ENCODE assay signal across 15 cellular contexts in the genomic region with DNA sequence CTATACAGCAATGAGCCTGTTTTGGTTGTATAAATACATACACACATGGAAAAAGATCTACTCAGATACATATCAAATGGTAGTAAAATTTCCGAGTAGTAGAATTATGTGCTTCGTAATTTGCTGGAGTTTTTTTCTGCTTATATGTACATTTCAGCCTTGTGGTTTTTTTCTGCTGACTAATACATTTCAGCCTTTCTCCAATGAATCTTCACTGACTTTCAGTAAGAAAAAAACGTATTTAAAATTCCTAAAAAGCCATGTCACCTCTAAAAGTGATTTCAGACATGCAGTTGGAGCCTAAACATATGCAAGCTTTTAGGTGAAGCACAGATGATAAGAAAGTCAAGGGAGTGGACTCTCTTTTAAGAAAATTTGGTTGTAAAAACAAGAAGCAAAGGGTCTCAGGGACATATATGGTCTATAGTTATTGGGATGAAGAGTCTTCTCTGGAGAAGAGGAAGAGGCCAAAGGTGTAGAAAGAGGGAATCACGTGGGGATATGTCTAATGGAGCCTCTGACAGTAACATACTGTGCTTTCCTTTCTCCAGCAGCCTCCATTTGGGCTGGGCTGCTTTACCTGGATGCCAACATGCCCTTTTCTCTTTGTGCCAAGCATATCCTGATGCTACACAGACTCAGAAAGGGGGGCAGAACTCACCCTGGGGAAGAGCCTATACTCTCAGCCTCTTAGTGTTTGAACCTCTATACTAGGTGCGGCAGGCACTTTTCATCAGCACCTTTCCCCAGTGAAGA. TPM values are rescaled to one million over a fixed set of nuclear protein-coding genes. Genes with fewer than 3 reads are reported as not detected.
DNase-seq lines count a peak whose midpoint lies in the region; ATAC-seq, FAIRE-seq and TF ChIP-seq lines count a peak whose summit lies in the region.
"Had no signal": no experiment of that assay in that cellular context is flagged by ENCODE, and none has a peak within 500 bp of the region (broad histone marks: within the 10 kb centered on the region; RNA-seq: fewer than 3 reads in every experiment).

No MANE protein-coding gene starts in this region.

- CTCF ChIA-PET in endothelial cell of umbilical vein (lab: Charles Lee) = interaction anchor here (0.6 kb wide), 1 partner anchor 1197 kb away, joined by 3 read pairs; no protein-coding TSS in a partner anchor

- H3K36me3 ChIP-seq in endothelial cell of umbilical vein (ENCODE audit: control insufficient read depth in 2 of 2, extremely low read depth in 1 of 2, insufficient read depth in 2 of 2, low read length in 2 of 2) (no peaks in the 10 kb centered on the region), upper lobe of right lung (no peaks in the 10 kb centered on the region)
- H3K36me3 ChIP-seq: SJCRH30, tibial nerve had no signal

- intact Hi-C loops in endothelial cell of umbilical vein (cut with micrococcal nuclease) (no loop called here), upper lobe of right lung (cut with DNase I) (no loop called here)

- no peaks in the 10 kb centered on the region for H3K9me1 ChIP-seq in endothelial cell of umbilical vein (replicated peaks; ENCODE audit: control insufficient read depth, extremely low read depth, insufficient read depth, low read length)

- BruUV-seq in endothelial cell of umbilical vein (replicated peaks; lab: Mats Ljungman, UMichigan) = TSS peak; percentile 18

- H3K9me3 ChIP-seq in endothelial cell of umbilical vein (replicated peaks; ENCODE audit: control insufficient read depth, insufficient read depth, low read length) = no peaks in the 10 kb centered on the region
- no peaks in the 10 kb centered on the region for H3K9me3 ChIP-seq in upper lobe of right lung
- H3K9me3 ChIP-seq: SJCRH30 had no signal

- no peak overlapping the region for H2AFZ ChIP-seq in endothelial cell of umbilical vein (ENCODE audit: low read depth, low read length)

- POLR2A ChIA-PET in endothelial cell of umbilical vein (lab: Charles Lee) = no interaction called here

- H3K4me3 ChIP-seq in endothelial cell of umbilical vein (replicated peaks in 1 of 3; ENCODE audit: insufficient read depth in 1 of 3, low read depth in 1 of 3, low read length in 3 of 3) = no peak overlapping the region
- H3K4me3 ChIP-seq in skeletal muscle cell (ENCODE audit: low read depth, low read length) = no peak overlapping the region
- no peak overlapping the region for H3K4me3 ChIP-seq in upper lobe of right lung
- H3K4me3 ChIP-seq: psoas muscle, SJCRH30, tibial nerve had no signal

- no peaks in the 10 kb centered on the region for H3K79me2 ChIP-seq in endothelial cell of umbilical vein (ENCODE audit: control insufficient read depth, insufficient read depth, low read length)

- TF ChIP-seq CTCF in endothelial cell of umbilical vein (IDR thresholded peaks at IDR 0.05; ENCODE audit: extremely low read depth in 1 of 2, insufficient read depth in 1 of 2, low read depth in 1 of 2, low read length in 2 of 2) (no peak), upper lobe of right lung (IDR thresholded peaks at IDR 0.05) (no peak), D721Med (IDR thresholded peaks at IDR 0.05; ENCODE audit: insufficient read depth, missing control alignments) (no peak)

- peak; percentile 41 for DNase-seq in GM03348 (ENCODE audit: low spot score)
- peak; percentile 1 for DNase-seq in RKO (ENCODE audit: low spot score)
- no peak for DNase-seq in endothelial cell of umbilical vein (ENCODE audit: low read depth, low spot score)
- peak; percentile 5 for DNase-seq in skeletal muscle cell (ENCODE audit: low read depth)
- no peak for DNase-seq in upper lobe of right lung
- no peak for DNase-seq in D721Med (ENCODE audit: insufficient read length, low spot score)
- no peak for DNase-seq in GM12891 (ENCODE audit: insufficient read length, low spot score)
- DNase-seq: activated CD4-positive, alpha-beta memory T cell treated with anti-CD3 and anti-CD28 coated beads for 36 hours; CD8-positive, alpha-beta T cell; glutamatergic neuron; NCI-H2107; psoas muscle; SJCRH30; stimulated activated CD4-positive, alpha-beta T cell treated with anti-CD3 and anti-CD28 coated beads, Interleukin-1b, Interleukin-23, amount 100 ng/mL, for 48 hours had no signal

- no peak overlapping the region for H3K27ac ChIP-seq in endothelial cell of umbilical vein (ENCODE audit: insufficient read depth, low read depth, low read length)
- no peak overlapping the region for H3K27ac ChIP-seq in upper lobe of right lung
- H3K27ac ChIP-seq: psoas muscle, SJCRH30, tibial nerve had no signal

- H3K9ac ChIP-seq in endothelial cell of umbilical vein (replicated peaks; ENCODE audit: extremely low read depth, insufficient read depth, low read length) = no peak overlapping the region

- dilution Hi-C loops in endothelial cell of umbilical vein (cut with MboI; ENCODE audit: extremely low pct_ligation_motif_present, low sequenced_read_pairs) = no loop called here

- no peak for ATAC-seq in upper lobe of right lung
- ATAC-seq: CD8-positive, alpha-beta T cell; psoas muscle had no signal

- H3K4me1 ChIP-seq in endothelial cell of umbilical vein (ENCODE audit: control insufficient read depth, extremely low read depth, insufficient read depth, low read length) = peaks cover 12% of the 10 kb centered on the region
- H3K4me1 ChIP-seq in upper lobe of right lung = no peaks in the 10 kb centered on the region
- H3K4me1 ChIP-seq: psoas muscle, SJCRH30 had no signal

- peaks cover 4 to 5% of the 10 kb centered on the region in 2 experiments for H3K27me3 ChIP-seq in endothelial cell of umbilical vein (ENCODE audit: control insufficient read depth in 2 of 2, insufficient read depth in 2 of 2, low read length in 2 of 2)
- peaks cover 43% of the 10 kb centered on the region for H3K27me3 ChIP-seq in upper lobe of right lung

- H3K4me2 ChIP-seq in endothelial cell of umbilical vein (ENCODE audit: insufficient read depth, low read length) = no peak overlapping the region

- FAIRE-seq in endothelial cell of umbilical vein (lab: Jason Lieb, UNC) (no peak), D721Med (lab: Jason Lieb, UNC) (no peak), GM12891 (lab: Jason Lieb, UNC) (no peak)

- H4K20me1 ChIP-seq in endothelial cell of umbilical vein (replicated peaks; ENCODE audit: control insufficient read depth, extremely low read depth, insufficient read depth, low read length) = no peaks in the 10 kb centered on the region

- TF ChIP-seq POLR2A in endothelial cell of umbilical vein (IDR thresholded peaks at IDR 0.05; ENCODE audit: low read depth, low read length) = no peak
- no peak for TF ChIP-seq POLR2A in GM12891 (IDR thresholded peaks at IDR 0.05; ENCODE audit: low read depth, low read length)

TF ChIP-seq in endothelial cell of umbilical vein, 7 proteins besides CTCF, POLR2A, EP300 and RAD21:
- TF ChIP-seq EZH2 (IDR thresholded peaks at IDR 0.05; ENCODE audit: borderline replicate concordance, low read depth, low read length, severe bottlenecking) = no peak
- no peak for TF ChIP-seq JUN (IDR thresholded peaks at IDR 0.05; ENCODE audit: borderline replicate concordance, insufficient read depth, insufficient read length, low read depth)
- TF ChIP-seq, protein P1, sequence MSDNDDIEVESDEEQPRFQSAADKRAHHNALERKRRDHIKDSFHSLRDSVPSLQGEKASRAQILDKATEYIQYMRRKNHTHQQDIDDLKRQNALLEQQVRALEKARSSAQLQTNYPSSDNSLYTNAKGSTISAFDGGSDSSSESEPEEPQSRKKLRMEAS (IDR thresholded peaks at IDR 0.05; ENCODE audit: insufficient read depth, insufficient read length) = no peak

TF ChIP-seq in GM12891, 5 proteins besides CTCF, POLR2A, EP300 and RAD21:
- no peak for TF ChIP-seq SPI1 (IDR thresholded peaks at IDR 0.05; ENCODE audit: low read depth, low read length)
- TF ChIP-seq POU2F2 (IDR thresholded peaks at IDR 0.05; ENCODE audit: low read depth, low read length) = no peak
- no peak for TF ChIP-seq POLR2AphosphoS5 (IDR thresholded peaks at IDR 0.05; ENCODE audit: low read depth, low read length)
- TF ChIP-seq PAX5 (IDR thresholded peaks at IDR 0.05; ENCODE audit: insufficient read depth, low read length, severe bottlenecking) = no peak
- TF ChIP-seq TAF1 (IDR thresholded peaks at IDR 0.05; ENCODE audit: low read depth, low read length) = no peak

RNA-seq across cellular contexts. Expression of a gene that starts 2.4 kb away (rescaled TPM):
- total RNA-seq in endothelial cell of umbilical vein = 8.0 and 9.2 TPM in 2 replicates
- 4.8 and 5.2 TPM in 2 replicates for polyA plus RNA-seq in endothelial cell of umbilical vein
- 4.7 and 4.9 TPM in 2 replicates for polyA plus RNA-seq in endothelial cell of umbilical vein (2011; cell fraction: cytosol; rRNA removed)
- polyA plus RNA-seq in endothelial cell of umbilical vein (2011; cell fraction: nucleus; rRNA removed) = 10.2 and 12.9 TPM in 2 replicates
- 23.6 and 40.3 TPM in 2 replicates for polyA plus RNA-seq in endothelial cell of umbilical vein (2012)
- 9.0 and 12.1 TPM in 2 replicates for polyA minus RNA-seq in endothelial cell of umbilical vein
- not detected for polyA minus RNA-seq in endothelial cell of umbilical vein (2011; cell fraction: cytosol; rRNA and poly(A)+ RNA removed)
- polyA minus RNA-seq in endothelial cell of umbilical vein (2011; cell fraction: nucleus; rRNA and poly(A)+ RNA removed) = 9.4 and 12.2 TPM in 2 replicates
- 0.58 TPM for total RNA-seq in upper lobe of right lung
- 0.06 TPM for polyA plus RNA-seq in GM12891 (2012; ENCODE audit: low read depth, missing spikeins)
- total RNA-seq: activated CD4-positive, alpha-beta memory T cell treated with anti-CD3 and anti-CD28 coated beads for 36 hours; CD8-positive, alpha-beta T cell; SJCRH30 had no signal

Comparison
In these comparisons a context has a peak if more than half of its experiments do, and no peak if none do; other contexts are left out.
1. DNase-seq: peak in GM03348 (single experiment), RKO (single experiment) and skeletal muscle cell (single experiment); none in endothelial cell of umbilical vein (single experiment), upper lobe of right lung (single experiment), D721Med (single experiment) and GM12891 (single experiment).